In the genomic region with DNA sequence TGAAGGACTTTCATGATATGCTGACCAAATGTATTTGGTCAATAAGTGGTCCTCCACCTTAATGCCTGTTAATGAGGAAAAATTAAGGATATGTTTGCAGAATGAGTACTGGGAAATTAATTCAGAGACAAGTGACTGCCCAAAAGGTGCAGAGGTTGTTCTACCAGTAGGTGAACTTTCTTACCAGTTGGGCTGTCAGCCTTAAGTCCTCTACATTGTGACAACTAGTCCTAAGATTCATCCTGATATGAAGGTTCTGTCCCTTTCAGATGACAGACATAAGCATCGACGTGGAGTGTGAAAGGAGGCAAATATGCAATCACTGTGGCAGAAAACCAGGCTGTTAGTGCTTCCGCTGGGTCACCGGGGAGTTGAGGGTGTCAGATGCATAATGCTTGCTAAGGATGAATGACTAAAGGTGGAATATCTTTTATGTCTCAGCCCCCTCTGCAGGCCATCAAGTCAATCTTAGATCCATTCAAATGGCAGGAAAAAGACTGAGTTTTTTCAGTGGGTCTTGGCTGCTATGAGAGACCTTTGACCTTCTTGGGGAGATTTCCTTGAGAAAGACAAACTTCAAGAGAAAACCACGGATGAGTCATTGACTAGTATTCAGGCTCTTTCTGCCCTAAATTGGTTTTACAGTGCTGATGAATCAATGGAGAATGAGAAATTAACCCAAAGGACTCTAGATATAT, we compare ENCODE assay signal across 8 cellular contexts.
DNase-seq lines count a peak whose midpoint lies in the region; ATAC-seq and TF ChIP-seq lines count a peak whose summit lies in the region.

No MANE protein-coding gene starts in this region.

- DNase-seq in Daoy (ENCODE audit: low read depth) (peak; percentile 77), GM20000 (ENCODE audit: low spot score) (peak; percentile 27), HT1080 (ENCODE audit: low read depth) (peak; percentile 92), SW480 (ENCODE audit: low spot score) (peak; percentile 53), kidney tubule cell (ENCODE audit: low spot score) (peak; percentile 81), GDM1 (lab: John Stamatoyannopoulos, UW) (no peak), ascending aorta (ENCODE audit: low spot score in 2 of 2) (no peak)

- H3K36me3 ChIP-seq in ascending aorta, result no peaks in the 10 kb centered on the region

- H3K27ac ChIP-seq in ascending aorta, result no peak overlapping the region

- ATAC-seq in GM21576 (IDR thresholded peaks at IDR 0.05; ENCODE audit: unreplicated experiment), result no peak

- no peaks in the 10 kb centered on the region for H3K4me1 ChIP-seq in ascending aorta

- no peak for TF ChIP-seq CTCF in GM20000 (IDR thresholded peaks at IDR 0.05; ENCODE audit: extremely low read depth, missing control alignments)
- TF ChIP-seq CTCF in ascending aorta (IDR thresholded peaks at IDR 0.05), result peak in 1 of 3 experiments; percentile 17

- intact Hi-C loops in ascending aorta (cut with DNase I), result no loop called here

- H3K4me3 ChIP-seq in ascending aorta, result no peak overlapping the region

- no peaks in the 10 kb centered on the region for H3K9me3 ChIP-seq in ascending aorta

- H3K27me3 ChIP-seq in ascending aorta, result no peaks in the 10 kb centered on the region

Comparison
In these comparisons a context has a peak if more than half of its experiments do, and no peak if none do; other contexts are left out.
1. DNase-seq: peak in Daoy (single experiment), GM20000 (single experiment), HT1080 (single experiment), SW480 (single experiment) and kidney tubule cell (single experiment); none in GDM1 (single experiment) and ascending aorta (0 of 2).